In the genomic region with DNA sequence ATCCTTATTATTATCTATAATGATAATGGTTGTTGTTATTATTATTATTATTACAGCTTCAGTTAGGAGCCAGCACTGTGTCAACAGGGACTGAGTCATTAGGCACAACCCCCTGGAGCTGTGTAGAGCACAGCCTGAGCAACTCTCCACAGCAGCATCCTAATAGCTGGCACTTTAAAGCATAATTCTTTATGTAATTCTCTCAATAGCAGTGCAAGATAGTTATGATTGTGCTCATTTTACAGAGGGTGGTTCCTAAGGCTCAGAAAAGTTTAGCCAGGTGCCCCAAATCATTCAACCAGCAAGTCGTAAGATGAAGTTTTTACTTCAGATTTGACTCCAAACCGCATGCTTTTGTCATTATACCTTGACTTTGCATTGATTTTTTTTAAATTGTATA, we compare ENCODE assay signal across 1 cellular context.
TF ChIP-seq lines count a peak whose summit lies in the region.

No MANE protein-coding gene starts in this region.

TF ChIP-seq in A549, 52 proteins besides CTCF, POLR2A, EP300 and RAD21 (continued from another document):
- TF ChIP-seq, protein P1, sequence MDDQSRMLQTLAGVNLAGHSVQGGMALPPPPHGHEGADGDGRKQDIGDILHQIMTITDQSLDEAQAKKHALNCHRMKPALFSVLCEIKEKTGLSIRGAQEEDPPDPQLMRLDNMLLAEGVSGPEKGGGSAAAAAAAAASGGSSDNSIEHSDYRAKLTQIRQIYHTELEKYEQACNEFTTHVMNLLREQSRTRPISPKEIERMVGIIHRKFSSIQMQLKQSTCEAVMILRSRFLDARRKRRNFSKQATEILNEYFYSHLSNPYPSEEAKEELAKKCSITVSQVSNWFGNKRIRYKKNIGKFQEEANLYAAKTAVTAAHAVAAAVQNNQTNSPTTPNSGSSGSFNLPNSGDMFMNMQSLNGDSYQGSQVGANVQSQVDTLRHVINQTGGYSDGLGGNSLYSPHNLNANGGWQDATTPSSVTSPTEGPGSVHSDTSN (IDR thresholded peaks at IDR 0.05), result no peak
- no peak for TF ChIP-seq ZFP36 (IDR thresholded peaks at IDR 0.05; ENCODE audit: borderline replicate concordance, partially characterized antibody)
- TF ChIP-seq FOSB (CRISPR knock-in tag; IDR thresholded peaks at IDR 0.05), result no peak
- no peak for TF ChIP-seq POLR2AphosphoS2 (conservative IDR thresholded peaks at IDR 0.05; ENCODE audit: low read length)
- no peak for TF ChIP-seq CHD4 (IDR thresholded peaks at IDR 0.05; ENCODE audit: borderline replicate concordance)
- TF ChIP-seq TP53 (CRISPR knock-in tag; IDR thresholded peaks at IDR 0.05), result no peak
- TF ChIP-seq CEBPB (IDR thresholded peaks at IDR 0.05), result no peak
TF ChIP-seq in A549: peak in this region for 0.
